ENCODE assay signal across 1 cellular context in genomic region chr17:1847191-1847590, GRCh38.
TF ChIP-seq lines count a peak whose summit lies in the region.

No MANE protein-coding gene starts in this region.

TF ChIP-seq in GM12878, 131 proteins besides CTCF, POLR2A, EP300 and RAD21:
- no peak for TF ChIP-seq POLR2AphosphoS2 (IDR thresholded peaks at IDR 0.05; ENCODE audit: low read depth, low read length)
- no peak for TF ChIP-seq ZBTB4 (CRISPR knock-in tag; IDR thresholded peaks at IDR 0.05)
- no peak for TF ChIP-seq LARP7 (IDR thresholded peaks at IDR 0.05)
- TF ChIP-seq ZNF24 (IDR thresholded peaks at IDR 0.05), result no peak
- no peak for TF ChIP-seq PRDM15 (CRISPR knock-in tag; IDR thresholded peaks at IDR 0.05)
- no peak for TF ChIP-seq PKNOX1 (IDR thresholded peaks at IDR 0.05)
- no peak for TF ChIP-seq GABPA (IDR thresholded peaks at IDR 0.05; ENCODE audit: low read depth)
- no peak for TF ChIP-seq CEBPZ (IDR thresholded peaks at IDR 0.05; ENCODE audit: low read depth, low read length)
- TF ChIP-seq ZNF217 (IDR thresholded peaks at IDR 0.05), result no peak
- TF ChIP-seq KLF5 (IDR thresholded peaks at IDR 0.05; ENCODE audit: partially characterized antibody), result no peak
- no peak for TF ChIP-seq TARDBP (IDR thresholded peaks at IDR 0.05; ENCODE audit: borderline replicate concordance)
- no peak for TF ChIP-seq ZNF592 (IDR thresholded peaks at IDR 0.05)
- no peak for TF ChIP-seq BCL11A (IDR thresholded peaks at IDR 0.05; ENCODE audit: low read depth, low read length)
- no peak for TF ChIP-seq ZNF384 (IDR thresholded peaks at IDR 0.05; ENCODE audit: borderline replicate concordance, low read depth, low read length)
- TF ChIP-seq ATF7 (IDR thresholded peaks at IDR 0.05; ENCODE audit: low read depth), result no peak
- no peak for TF ChIP-seq YY1 (IDR thresholded peaks at IDR 0.05; ENCODE audit: low read depth, low read length)
TF ChIP-seq in GM12878: peak in this region for 0.
